Comparison of ENCODE assay signal across 17 cellular contexts in genomic region chr2:24402242-24403092, GRCh38. TPM values are rescaled to one million over a fixed set of nuclear protein-coding genes. Genes with fewer than 3 reads are reported as not detected.
DNase-seq lines count a peak whose midpoint lies in the region; ATAC-seq, FAIRE-seq and TF ChIP-seq lines count a peak whose summit lies in the region.
"Had no signal": no experiment of that assay in that cellular context is flagged by ENCODE, and none has a peak within 500 bp of the region (broad histone marks: within the 10 kb centered on the region; RNA-seq: fewer than 3 reads in every experiment).

No MANE protein-coding gene starts in this region.

- no peaks in the 10 kb centered on the region for H3K4me1 Mint-ChIP-seq in T-helper 17 cell

- no peak for FAIRE-seq in endothelial cell of umbilical vein (lab: Jason Lieb, UNC)

- no peak overlapping the region for H2BK5ac ChIP-seq in mesenchymal stem cell (ENCODE audit: low read depth, low read length, poor library complexity, severe bottlenecking)

- H3K4me3 ChIP-seq in endothelial cell of umbilical vein (replicated peaks in 1 of 3; ENCODE audit: insufficient read depth in 1 of 3, low read depth in 1 of 3, low read length in 3 of 3) (peak overlapping the region in 1 of 3 experiments; percentile 32), mesenchymal stem cell (ENCODE audit: insufficient read depth in 1 of 2, low read depth in 1 of 2, low read length in 2 of 2) (peak overlapping the region in 1 of 2 experiments; percentile 69), thoracic aorta (peak overlapping the region; percentile 56)
- H3K4me3 ChIP-seq: cardiac muscle cell had no signal

- dilution Hi-C loops in endothelial cell of umbilical vein (cut with MboI; ENCODE audit: extremely low pct_ligation_motif_present, low sequenced_read_pairs) = no loop called here

- POLR2A ChIA-PET in endothelial cell of umbilical vein (lab: Charles Lee) = interaction anchor here (1.0 kb wide), 1 partner anchor 33 kb away, joined by 4 read pairs; no protein-coding TSS in a partner anchor

- 97% methylated on average over 15 of the region's 37 CpGs for WGBS in mesenchymal stem cell

- H3K4me2 ChIP-seq in endothelial cell of umbilical vein (ENCODE audit: insufficient read depth, low read length) = no peak overlapping the region
- no peak overlapping the region for H3K4me2 ChIP-seq in mesenchymal stem cell (ENCODE audit: low read length, poor library complexity, severe bottlenecking)
- H3K4me2 ChIP-seq: KMS-11 had no signal

- DNase-seq in T-helper 17 cell (no peak), endothelial cell of umbilical vein (ENCODE audit: low read depth, low spot score) (no peak), mesenchymal stem cell (no peak), thoracic aorta (ENCODE audit: low spot score) (no peak), NK-92 (lab: John Stamatoyannopoulos, UW; ENCODE audit: unreplicated experiment) (no peak), NCI-H1436 (lab: John Stamatoyannopoulos, UW) (no peak)
- no peak for DNase-seq in activated CD4-positive, CD25-positive, alpha-beta regulatory T cell (lab: John Stamatoyannopoulos, UW)
- no peak for DNase-seq in activated CD8-positive, alpha-beta memory T cell treated with anti-CD3 and anti-CD28 coated beads for 24 hours
- DNase-seq: activated CD4-positive, alpha-beta memory T cell treated with anti-CD3 and anti-CD28 coated beads, Interleukin-2, amount 10 ng/mL, durations not matched to agents 7 days and 5 days; activated gamma-delta T cell treated with Interleukin-2 at 50 U/mL for 16 hours; NCI-H1694; NCI-H524 treated with DMSO at 0.1 percent for 48 hours; stimulated activated CD4-positive, alpha-beta T cell treated with anti-CD3 and anti-CD28 coated beads, Interleukin-4, amount 100 ng/mL, for 4 hours; T1000 had no signal

- H2AFZ ChIP-seq in endothelial cell of umbilical vein (ENCODE audit: low read depth, low read length) = peak overlapping the region; percentile 49
- H2AFZ ChIP-seq in mesenchymal stem cell (ENCODE audit: low read depth, low read length) = no peak overlapping the region

- no peaks in the 10 kb centered on the region for H3K36me3 ChIP-seq in endothelial cell of umbilical vein (ENCODE audit: control insufficient read depth in 2 of 2, extremely low read depth in 1 of 2, insufficient read depth in 2 of 2, low read length in 2 of 2)
- H3K36me3 ChIP-seq in mesenchymal stem cell (ENCODE audit: control insufficient read depth in 1 of 2, insufficient read depth in 2 of 2, low read depth in 1 of 2, low read length in 2 of 2) = no peaks in the 10 kb centered on the region
- H3K36me3 ChIP-seq in thoracic aorta = no peaks in the 10 kb centered on the region
- H3K36me3 ChIP-seq: cardiac muscle cell had no signal

- H3K23ac ChIP-seq in mesenchymal stem cell (ENCODE audit: low read length in 2 of 2) = no peak overlapping the region

- TF ChIP-seq CTCF in endothelial cell of umbilical vein (IDR thresholded peaks at IDR 0.05; ENCODE audit: extremely low read depth in 1 of 2, insufficient read depth in 1 of 2, low read depth in 1 of 2, low read length in 2 of 2) (no peak), thoracic aorta (IDR thresholded peaks at IDR 0.05) (no peak)

- no TSS peak for BruUV-seq in endothelial cell of umbilical vein (replicated peaks; lab: Mats Ljungman, UMichigan)

- no peak overlapping the region for H2AK5ac ChIP-seq in mesenchymal stem cell (ENCODE audit: low read length, severe bottlenecking)

- H2BK15ac ChIP-seq in mesenchymal stem cell (ENCODE audit: low read depth, poor library complexity, severe bottlenecking) = no peak overlapping the region

- H3K27ac ChIP-seq in endothelial cell of umbilical vein (ENCODE audit: insufficient read depth, low read depth, low read length) (no peak overlapping the region), mesenchymal stem cell (ENCODE audit: low read length, poor library complexity, severe bottlenecking) (no peak overlapping the region), thoracic aorta (no peak overlapping the region)
- H3K27ac ChIP-seq: cardiac muscle cell, KMS-11 had no signal

- H3K18ac ChIP-seq in mesenchymal stem cell (ENCODE audit: low read depth in 1 of 2, low read length in 2 of 2) = no peak overlapping the region

- no peaks in the 10 kb centered on the region for H4K20me1 ChIP-seq in endothelial cell of umbilical vein (replicated peaks; ENCODE audit: control insufficient read depth, extremely low read depth, insufficient read depth, low read length)

- no peak overlapping the region for H4K91ac ChIP-seq in mesenchymal stem cell (ENCODE audit: low read length)

- H3K27ac Mint-ChIP-seq in T-helper 17 cell = peak overlapping the region; percentile 45
- H3K27ac Mint-ChIP-seq: activated CD4-positive, alpha-beta memory T cell treated with anti-CD3 and anti-CD28 coated beads, Interleukin-2, amount 10 ng/mL, durations not matched to agents 7 days and 5 days; stimulated activated naive CD8-positive, alpha-beta T cell treated with anti-CD3 and anti-CD28 coated beads, Interleukin-15, Interleukin-2, amounts not matched to agents 100 ng/mL and 50 ng/mL, for 24 hours had no signal

- H3K9me1 ChIP-seq in endothelial cell of umbilical vein (replicated peaks; ENCODE audit: control insufficient read depth, extremely low read depth, insufficient read depth, low read length) = no peaks in the 10 kb centered on the region

- intact Hi-C loops in endothelial cell of umbilical vein (cut with micrococcal nuclease) = no loop called here

- no peaks in the 10 kb centered on the region for H3K79me1 ChIP-seq in mesenchymal stem cell (replicated peaks; ENCODE audit: low read length, poor library complexity, severe bottlenecking)

- H4K8ac ChIP-seq in mesenchymal stem cell (ENCODE audit: low read length) = no peak overlapping the region

- H3K9ac ChIP-seq in endothelial cell of umbilical vein (replicated peaks; ENCODE audit: extremely low read depth, insufficient read depth, low read length) (no peak overlapping the region), mesenchymal stem cell (ENCODE audit: low read length) (peak overlapping the region; percentile 37)
- H3K9ac ChIP-seq: KMS-11 had no signal

- H3K4ac ChIP-seq in mesenchymal stem cell (ENCODE audit: low read depth in 1 of 2, low read length in 2 of 2) = no peak overlapping the region

- H3K4me1 ChIP-seq in endothelial cell of umbilical vein (ENCODE audit: control insufficient read depth, extremely low read depth, insufficient read depth, low read length) (no peaks in the 10 kb centered on the region), mesenchymal stem cell (ENCODE audit: control insufficient read depth, insufficient read depth, low read depth, low read length) (no peaks in the 10 kb centered on the region), thoracic aorta (ENCODE audit: control insufficient read depth in 1 of 2, low read depth in 2 of 2) (peaks cover 0 to 6% of the 10 kb centered on the region in 2 donors)

- H2BK12ac ChIP-seq in mesenchymal stem cell (ENCODE audit: low read length in 2 of 2) = no peak overlapping the region

- no peak overlapping the region for H2BK120ac ChIP-seq in mesenchymal stem cell (ENCODE audit: low read depth, low read length)

- CTCF ChIA-PET in endothelial cell of umbilical vein (lab: Charles Lee) = interaction anchor here (0.9 to 3.4 kb wide), 2 partner anchors 8 to 425 kb away, joined by 3 to 11 read pairs; no protein-coding TSS in a partner anchor

- TF ChIP-seq POLR2A in endothelial cell of umbilical vein (IDR thresholded peaks at IDR 0.05; ENCODE audit: low read depth, low read length) = no peak

- H3K9me3 ChIP-seq in T-helper 17 cell (ENCODE audit: control insufficient read depth, low read length, poor library complexity, severe bottlenecking) = no peaks in the 10 kb centered on the region
- no peaks in the 10 kb centered on the region for H3K9me3 ChIP-seq in endothelial cell of umbilical vein (replicated peaks; ENCODE audit: control insufficient read depth, insufficient read depth, low read length)
- H3K9me3 ChIP-seq in mesenchymal stem cell (ENCODE audit: control insufficient read depth, low read length) = no peaks in the 10 kb centered on the region
- H3K9me3 ChIP-seq in thoracic aorta = no peaks in the 10 kb centered on the region

- no peak overlapping the region for H3K14ac ChIP-seq in mesenchymal stem cell (ENCODE audit: low read length in 2 of 2)

- H3K4me3 Mint-ChIP-seq in T-helper 17 cell = no peak overlapping the region
- H3K4me3 Mint-ChIP-seq: activated CD4-positive, alpha-beta memory T cell treated with anti-CD3 and anti-CD28 coated beads, Interleukin-2, amount 10 ng/mL, durations not matched to agents 7 days and 5 days; stimulated activated naive CD8-positive, alpha-beta T cell treated with anti-CD3 and anti-CD28 coated beads, Interleukin-15, Interleukin-2, amounts not matched to agents 100 ng/mL and 50 ng/mL, for 24 hours had no signal

- H3K36me3 Mint-ChIP-seq in T-helper 17 cell (ENCODE audit: low read depth) = peaks cover under 1% of the 10 kb centered on the region

- no peak for ATAC-seq in T-helper 17 cell
- no peak for ATAC-seq in thoracic aorta (ENCODE audit: insufficient number of reproducible peaks, low FRiP score, low read depth)

- H3K27me3 ChIP-seq in endothelial cell of umbilical vein (ENCODE audit: control insufficient read depth in 2 of 2, insufficient read depth in 2 of 2, low read length in 2 of 2) (peaks cover 2 to 5% of the 10 kb centered on the region in 2 experiments), mesenchymal stem cell (ENCODE audit: control insufficient read depth in 1 of 2, insufficient read depth in 1 of 2, low read length in 2 of 2) (no peaks in the 10 kb centered on the region), thoracic aorta (replicated peaks; ENCODE audit: insufficient read depth) (no peaks in the 10 kb centered on the region)
- H3K27me3 ChIP-seq: cardiac muscle cell had no signal

- no peaks in the 10 kb centered on the region for H3K79me2 ChIP-seq in endothelial cell of umbilical vein (ENCODE audit: control insufficient read depth, insufficient read depth, low read length)

- peaks cover 23% of the 10 kb centered on the region for H3K27me3 Mint-ChIP-seq in T-helper 17 cell

TF ChIP-seq in endothelial cell of umbilical vein, 7 proteins besides CTCF, POLR2A, EP300 and RAD21:
- no peak for TF ChIP-seq FOS (IDR thresholded peaks at IDR 0.05; ENCODE audit: borderline replicate concordance, insufficient read depth, low read length)
- peak; percentile 44 for TF ChIP-seq EZH2 (IDR thresholded peaks at IDR 0.05; ENCODE audit: borderline replicate concordance, low read depth, low read length, severe bottlenecking)

RNA-seq across cellular contexts. Expression of gene ITSN2, which starts 42.1 kb away (rescaled TPM):
- total RNA-seq in T-helper 17 cell (10 to 100 TPM; 90.5 to 95.5 TPM), endothelial cell of umbilical vein (56.8 and 60.1 TPM in 2 replicates), thoracic aorta (100 to 1,000 TPM in 1 of 2 donors, 10 to 100 TPM in 1; 64.0 to 121 TPM)
- polyA plus RNA-seq in endothelial cell of umbilical vein = 29.2 and 30.5 TPM in 2 replicates
- 21.5 and 22.4 TPM in 2 replicates for polyA plus RNA-seq in endothelial cell of umbilical vein (2011; cell fraction: cytosol; rRNA removed)
- 110 and 118 TPM in 2 replicates for polyA plus RNA-seq in endothelial cell of umbilical vein (2011; cell fraction: nucleus; rRNA removed)
- 31.2 and 35.8 TPM in 2 replicates for polyA plus RNA-seq in endothelial cell of umbilical vein (2012)
- 80.1 and 100 TPM in 2 replicates for polyA minus RNA-seq in endothelial cell of umbilical vein
- 15.6 TPM for polyA minus RNA-seq in endothelial cell of umbilical vein (2011; cell fraction: cytosol; rRNA and poly(A)+ RNA removed)
- 83.8 and 137 TPM in 2 replicates for polyA minus RNA-seq in endothelial cell of umbilical vein (2011; cell fraction: nucleus; rRNA and poly(A)+ RNA removed)
- polyA plus RNA-seq in mesenchymal stem cell (2013, experiment 1 of 2) = 16.9 TPM
- polyA plus RNA-seq in mesenchymal stem cell (2013, experiment 2 of 2) = 16.9 TPM
